ENCODE assay signal across 8 cellular contexts in genomic region chr22:26674211-26675190, GRCh38. TPM values are rescaled to one million over a fixed set of nuclear protein-coding genes. Genes with fewer than 3 reads are reported as not detected.
DNase-seq lines count a peak whose midpoint lies in the region; ATAC-seq and TF ChIP-seq lines count a peak whose summit lies in the region.

No MANE protein-coding gene starts in this region.

- H3K4me1 Mint-ChIP-seq in MCF 10A (ENCODE audit: insufficient read depth, unreplicated experiment) (peaks cover 37% of the 10 kb centered on the region), type B pancreatic cell (ENCODE audit: unreplicated experiment) (peaks cover 28% of the 10 kb centered on the region)

- peaks cover 5% of the 10 kb centered on the region for H3K36me3 Mint-ChIP-seq in MCF 10A (ENCODE audit: insufficient read depth, unreplicated experiment)
- H3K36me3 Mint-ChIP-seq in type B pancreatic cell: peaks cover 6% of the 10 kb centered on the region

- TF ChIP-seq POLR2A in breast epithelium (IDR thresholded peaks at IDR 0.05): no peak

- POLR2A ChIA-PET in MCF 10A (lab: Yijun Ruan, JAX): interaction anchor here (0.5 to 1.9 kb wide), 6 partner anchors 8 to 800 kb away, joined by 3 to 12 read pairs (median 4); partner anchors contain the start of gene TFIP11

- CTCF ChIA-PET in MCF 10A (lab: Yijun Ruan, JAX): interaction anchor here (0.6 to 1.7 kb wide), 9 partner anchors 12 to 1311 kb away, joined by 3 to 6 read pairs (median 3); no protein-coding TSS in a partner anchor

- H3K27ac ChIP-seq in breast epithelium: no peak overlapping the region

- no peak for TF ChIP-seq CTCF in MCF 10A (IDR thresholded peaks at IDR 0.05; ENCODE audit: unreplicated experiment)
- no peak for TF ChIP-seq CTCF in breast epithelium (IDR thresholded peaks at IDR 0.05)
- TF ChIP-seq CTCF in WI38 (IDR thresholded peaks at IDR 0.05; ENCODE audit: low read depth, low read length): no peak
- no peak for TF ChIP-seq CTCF in type B pancreatic cell (conservative IDR thresholded peaks at IDR 0.05)

- no peaks in the 10 kb centered on the region for H3K27me3 ChIP-seq in breast epithelium

- no TSS peak for BruUV-seq in MCF 10A (replicated peaks; lab: Mats Ljungman, UMichigan)

- H3K4me1 ChIP-seq in breast epithelium: peaks cover 0 to 5% of the 10 kb centered on the region in 2 donors

- peak overlapping the region in 1 of 3 donors; percentile 84 for H3K4me3 ChIP-seq in breast epithelium
- peak overlapping the region; percentile 73 for H3K4me3 ChIP-seq in WI38 (ENCODE audit: low read depth, low read length)

- intact Hi-C loops in MCF 10A (cut with micrococcal nuclease) (loop anchor here (10.0 kb wide), 2 partner anchors 730 to 1130 kb away; partner anchors contain the start of gene MN1), breast epithelium (cut with DNase I; ENCODE audit: low total_unique reads) (no loop called here)

- H3K9me3 Mint-ChIP-seq in MCF 10A (ENCODE audit: unreplicated experiment) (no peaks in the 10 kb centered on the region), type B pancreatic cell (peaks cover 3% of the 10 kb centered on the region)

- DNase-seq in MCF 10A (ENCODE audit: unreplicated experiment) (no peak), breast epithelium (ENCODE audit: low spot score in 2 of 2) (no peak), germinal center (ENCODE audit: low spot score) (peak; percentile 46), type B pancreatic cell (ENCODE audit: extremely low spot score, unreplicated experiment) (no peak), D341Med (ENCODE audit: low spot score) (no peak), NCI-H2227 (lab: John Stamatoyannopoulos, UW; ENCODE audit: unreplicated experiment) (no peak)

- H3K36me3 ChIP-seq in breast epithelium: no peaks in the 10 kb centered on the region

- H3K9me3 ChIP-seq in breast epithelium: no peaks in the 10 kb centered on the region

- H3K4me3 Mint-ChIP-seq in MCF 10A (ENCODE audit: unreplicated experiment) (peak overlapping the region; percentile 89), type B pancreatic cell (peak overlapping the region; percentile 97)

- no peak for ATAC-seq in HG03571 (IDR thresholded peaks at IDR 0.05; ENCODE audit: unreplicated experiment)

- H3K27ac Mint-ChIP-seq in MCF 10A (ENCODE audit: low read depth, unreplicated experiment): no peak overlapping the region
- peak overlapping the region; percentile 99 for H3K27ac Mint-ChIP-seq in type B pancreatic cell

- H3K27me3 Mint-ChIP-seq in MCF 10A (ENCODE audit: insufficient read depth, unreplicated experiment): no peaks in the 10 kb centered on the region
- no peaks in the 10 kb centered on the region for H3K27me3 Mint-ChIP-seq in type B pancreatic cell

RNA-seq across cellular contexts. Expression of gene MIAT, which starts 17.1 kb away (rescaled TPM):
- total RNA-seq in MCF 10A (2022) (0.49 and 0.56 TPM in 2 replicates), breast epithelium (1 to 10 TPM in 2 of 3 donors, under 1 TPM in 1; 0.80 to 2.3 (median 1.9) TPM), type B pancreatic cell (ENCODE audit: low replicate concordance) (5.9 and 12.2 TPM in 2 replicates)

RNA-seq across cellular contexts. Expression of gene CRYBA4, which starts 52.7 kb away (rescaled TPM):
- total RNA-seq in MCF 10A (2022) (not detected in 2 replicates), breast epithelium (not detected), type B pancreatic cell (ENCODE audit: low replicate concordance) (1.0 TPM in 1 of 2 replicates, not detected in the other)

RNA-seq across cellular contexts. Expression of gene CRYBB1, which starts 56.7 kb away (rescaled TPM):
- total RNA-seq in MCF 10A (2022): not detected in 2 replicates
- total RNA-seq in breast epithelium: 1 to 10 TPM in 1 of 3 donors, not detected in 2; 2.6 TPM
- total RNA-seq in type B pancreatic cell (ENCODE audit: low replicate concordance): 4.6 TPM in 1 of 2 replicates, not detected in the other
